Comparison of ENCODE assay signal across 8 cellular contexts in genomic region chr12:23949212-23950010, GRCh38. TPM values are rescaled to one million over a fixed set of nuclear protein-coding genes. Genes with fewer than 3 reads are reported as not detected.
DNase-seq lines count a peak whose midpoint lies in the region; ATAC-seq, FAIRE-seq and TF ChIP-seq lines count a peak whose summit lies in the region.

SOX5 (minus strand) TSS chr12:23949670; CDS start chr12:23949601, 69 bp downstream.

- 1% methylated on average over 11 of the region's 12 CpGs for WGBS in mammary epithelial cell (ENCODE audit: low coverage, missing lambda C conversion rate)

- CTCF ChIA-PET in mammary epithelial cell (lab: Charles Lee; ENCODE audit: low non-redundant PET) = no interaction called here

- H3K27ac ChIP-seq in 22Rv1 = peak within 1 kb of the TSS; percentile 73
- no peak within 1 kb of the TSS for H3K27ac ChIP-seq in mammary epithelial cell (ENCODE audit: insufficient read depth, low read depth, low read length)
- no peak within 1 kb of the TSS for H3K27ac ChIP-seq in kidney (ENCODE audit: low read depth in 2 of 2, low read length in 2 of 2)

- no TSS peak for BruUV-seq in mammary epithelial cell (replicated peaks; lab: Mats Ljungman, UMichigan)

- H3K9ac ChIP-seq in mammary epithelial cell (ENCODE audit: insufficient read depth, low read length) = no peak within 1 kb of the TSS
- H3K9ac ChIP-seq in kidney (ENCODE audit: low read length in 2 of 2) = peak within 1 kb of the TSS in 1 of 2 donors; percentile 7

- H3K36me3 ChIP-seq in mammary epithelial cell (ENCODE audit: insufficient read depth, low read length) = no peaks in the 10 kb centered on the region
- no peaks in the 10 kb centered on the region for H3K36me3 ChIP-seq in kidney (ENCODE audit: control insufficient read depth in 1 of 2, insufficient read depth in 2 of 2, low read length in 2 of 2)

- H3K4me3 ChIP-seq in mammary epithelial cell (replicated peaks in 1 of 3; ENCODE audit: insufficient read depth in 1 of 3, low read depth in 2 of 3, low read length in 3 of 3) (no peak within 1 kb of the TSS), kidney (ENCODE audit: low read length in 2 of 2) (peak within 1 kb of the TSS; percentile 51 to 54)

- H3K27me3 ChIP-seq in mammary epithelial cell (ENCODE audit: insufficient read depth, low read length) = peaks cover 27% of the 10 kb centered on the region

- H3K9me3 ChIP-seq in mammary epithelial cell (replicated peaks; ENCODE audit: insufficient read depth, low read length) (no peaks in the 10 kb centered on the region), kidney (ENCODE audit: control insufficient read depth in 1 of 2, low read length in 2 of 2) (no peaks in the 10 kb centered on the region)

- intact Hi-C loops in mammary epithelial cell (cut with micrococcal nuclease) (no loop called here), kidney (cut with DNase I) (no loop called here)

- H3K79me2 ChIP-seq in mammary epithelial cell (ENCODE audit: insufficient read depth, low read length) = no peaks in the 10 kb centered on the region

- H3K4me2 ChIP-seq in mammary epithelial cell (ENCODE audit: insufficient read depth, low read depth, low read length) = peak within 1 kb of the TSS; percentile 45

- peak within 1 kb of the TSS; percentile 37 for H2AFZ ChIP-seq in mammary epithelial cell (ENCODE audit: low read depth, low read length)

- in situ Hi-C loops in mammary epithelial cell (cut with MboI; ENCODE audit: low sequenced_read_pairs in 2 of 2) = no loop called here

- H4K20me1 ChIP-seq in mammary epithelial cell (ENCODE audit: insufficient read depth, low read length) = no peaks in the 10 kb centered on the region

- FAIRE-seq in kidney (lab: Jason Lieb, UNC) = no peak

- DNase-seq in NCI-H146 treated with DMSO at 0.1 percent for 48 hours (lab: John Stamatoyannopoulos, UW; ENCODE audit: unreplicated experiment) = peak; percentile 79
- DNase-seq in mammary epithelial cell = no peak
- DNase-seq in kidney = peak; percentile 55
- peak; percentile 51 for DNase-seq in superior temporal gyrus (ENCODE audit: extremely low spot score)
- DNase-seq in activated effector memory CD4-positive, alpha-beta T cell treated with Interleukin-2 at 50 U/mL for 16 hours = no peak

- H3K4me1 ChIP-seq in mammary epithelial cell (ENCODE audit: insufficient read depth, low read length) (no peaks in the 10 kb centered on the region), kidney (ENCODE audit: control insufficient read depth in 1 of 2, insufficient read depth in 1 of 2, low read depth in 1 of 2, low read length in 2 of 2) (no peaks in the 10 kb centered on the region)

- no peak for TF ChIP-seq CTCF in 22Rv1 (IDR thresholded peaks at IDR 0.05)
- TF ChIP-seq CTCF in mammary epithelial cell (conservative IDR thresholded peaks at IDR 0.05 in 1 of 2, IDR thresholded peaks at IDR 0.05 in 1 of 2; ENCODE audit: extremely low read depth in 1 of 2, insufficient read depth in 1 of 2, low read depth in 1 of 2, low read length in 2 of 2) = no peak
- peak; percentile 25 for TF ChIP-seq CTCF in kidney (IDR thresholded peaks at IDR 0.05; ENCODE audit: borderline replicate concordance, extremely low read depth, insufficient read depth)

- ATAC-seq in GM19023 (IDR thresholded peaks at IDR 0.05; ENCODE audit: unreplicated experiment) (no peak), GM18858 (IDR thresholded peaks at IDR 0.05; ENCODE audit: unreplicated experiment) (no peak)

- dilution Hi-C loops in mammary epithelial cell (cut with HindIII; ENCODE audit: low sequenced_read_pairs) = no loop called here

RNA-seq across cellular contexts. Expression of gene SOX5, which starts in this region (rescaled TPM):
- total RNA-seq in mammary epithelial cell = under 1 TPM in 1 of 2 donors, not detected in 1; under 0.01 TPM
- not detected for polyA plus RNA-seq in mammary epithelial cell
- not detected for polyA minus RNA-seq in mammary epithelial cell
- 10.8 TPM for total RNA-seq in kidney
- polyA plus RNA-seq in kidney (ENCODE audit: insufficient read depth, low read depth, low replicate concordance) = 0.54 TPM

Comparison
In these comparisons a context has a peak if more than half of its experiments do, and no peak if none do; other contexts are left out.
1. RNA of gene SOX5 (total RNA-seq): 10.8 TPM in kidney (single experiment); under 0.01 TPM in mammary epithelial cell; every median in the first group is over 10 times any median in the second.
2. DNase-seq: peak in NCI-H146 treated with DMSO at 0.1 percent for 48 hours (single experiment), kidney (single experiment) and superior temporal gyrus (single experiment); none in mammary epithelial cell (single experiment) and activated effector memory CD4-positive, alpha-beta T cell treated with Interleukin-2 at 50 U/mL for 16 hours (single experiment).
3. H3K4me3 ChIP-seq: peak in kidney (2 of 2); none in mammary epithelial cell (0 of 3).